Comparison of ENCODE assay signal across 8 cellular contexts in the genomic region with DNA sequence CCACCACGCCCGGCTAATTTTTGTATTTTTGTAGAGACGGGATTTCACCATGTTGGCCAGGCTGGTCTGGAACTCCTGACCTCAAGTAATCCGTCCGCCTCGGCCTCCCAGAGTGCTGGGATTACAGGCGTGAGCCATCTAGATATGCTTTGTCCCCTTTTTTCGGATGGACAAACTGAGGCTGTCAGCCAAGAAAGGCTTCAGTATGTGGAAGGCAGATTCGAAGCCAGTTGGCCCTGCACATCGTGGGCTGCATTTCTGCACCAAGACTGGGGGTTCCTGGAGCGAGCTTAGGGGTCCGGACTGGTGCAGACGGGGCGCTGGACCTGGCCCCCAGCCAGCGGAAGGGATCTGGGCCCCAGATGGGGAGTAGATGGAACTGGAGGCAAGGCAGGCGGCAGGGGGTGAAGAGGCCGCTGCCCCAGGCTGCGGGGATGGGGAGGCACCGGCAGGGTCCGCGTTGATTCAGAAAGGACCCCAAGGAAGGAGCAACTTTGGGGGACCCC. TPM values are rescaled to one million over a fixed set of nuclear protein-coding genes. Genes with fewer than 3 reads are reported as not detected.
DNase-seq lines count a peak whose midpoint lies in the region; ATAC-seq and TF ChIP-seq lines count a peak whose summit lies in the region.

No MANE protein-coding gene starts in this region.

- intact Hi-C loops in body of pancreas (cut with DNase I), result no loop called here

- H3K4me1 ChIP-seq in body of pancreas, result peaks cover 35% of the 10 kb centered on the region
- H3K4me1 ChIP-seq in muscle layer of colon (ENCODE audit: insufficient read depth, low read length), result peaks cover 14% of the 10 kb centered on the region

- TF ChIP-seq CTCF in BJ (IDR thresholded peaks at IDR 0.05; ENCODE audit: insufficient read depth, low read depth, low read length), result no peak
- TF ChIP-seq CTCF in HFF-Myc (IDR thresholded peaks at IDR 0.05; ENCODE audit: low read depth, low read length, missing control alignments), result no peak
- no peak for TF ChIP-seq CTCF in body of pancreas (IDR thresholded peaks at IDR 0.05)

- CTCF ChIA-PET in BJ (lab: Yijun Ruan, JAX), result interaction anchor here (6.5 kb wide), 1 partner anchor 11 kb away, joined by 48 read pairs; a partner anchor contains a TSS

- no peak for TF ChIP-seq POLR2A in body of pancreas (IDR thresholded peaks at IDR 0.05)

- H3K9ac ChIP-seq in muscle layer of colon (ENCODE audit: low read length), result peak overlapping the region; percentile 88

- no peaks in the 10 kb centered on the region for H3K36me3 ChIP-seq in BJ (ENCODE audit: control insufficient read depth, insufficient read depth, low read length)
- H3K36me3 ChIP-seq in body of pancreas (replicated peaks in 1 of 2; ENCODE audit: insufficient read depth in 1 of 2, low read depth in 2 of 2), result no peaks in the 10 kb centered on the region
- no peaks in the 10 kb centered on the region for H3K36me3 ChIP-seq in muscle layer of colon (ENCODE audit: insufficient read depth, low read length)

- peak overlapping the region; percentile 77 to 93 (median 88) for H3K27ac ChIP-seq in body of pancreas
- H3K27ac ChIP-seq in muscle layer of colon (ENCODE audit: low read depth, low read length), result peak overlapping the region; percentile 79

- H3K4me3 ChIP-seq in BJ (ENCODE audit: low read depth, low read length) (peak overlapping the region; percentile 63), HFF-Myc (replicated peaks; ENCODE audit: low read depth, low read length) (peak overlapping the region; percentile 56), body of pancreas (no peak overlapping the region), muscle layer of colon (ENCODE audit: low read depth in 1 of 2, low read length in 2 of 2) (peak overlapping the region; percentile 79 to 95)

- ATAC-seq in body of pancreas, result no peak

- no peaks in the 10 kb centered on the region for H3K9me3 ChIP-seq in body of pancreas
- no peaks in the 10 kb centered on the region for H3K9me3 ChIP-seq in muscle layer of colon (ENCODE audit: low read length)

- no peaks in the 10 kb centered on the region for H3K27me3 ChIP-seq in BJ (ENCODE audit: control insufficient read depth, insufficient read depth, low read length)
- H3K27me3 ChIP-seq in body of pancreas, result no peaks in the 10 kb centered on the region
- no peaks in the 10 kb centered on the region for H3K27me3 ChIP-seq in muscle layer of colon (ENCODE audit: control insufficient read depth in 1 of 2, insufficient read depth in 2 of 2, low read length in 2 of 2)

- DNase-seq in BJ (ENCODE audit: low read depth) (no peak), HFF-Myc (ENCODE audit: extremely low read depth, low read depth) (no peak), body of pancreas (no peak), dermis blood vessel endothelial cell (no peak), NCI-H526 (lab: John Stamatoyannopoulos, UW) (no peak), DMS79 treated with DMSO at 0.1 percent for 48 hours (lab: John Stamatoyannopoulos, UW) (no peak), NCI-H226 (no peak)

- 61 to 78% methylated on average over 19 to 21 of the region's 21 CpGs for WGBS in body of pancreas, 2 donors

- POLR2A ChIA-PET in BJ (lab: Charles Lee), result interaction anchor here (2.4 kb wide), 1 partner anchor 9 kb away, joined by 41 read pairs; a partner anchor contains a TSS

RNA-seq across cellular contexts. Expression of a gene that starts 9.7 kb away (rescaled TPM):
- polyA plus RNA-seq in BJ (2011; rRNA removed), result 92.0 and 124 TPM in 2 replicates
- 29.6 and 35.4 TPM in 2 replicates for polyA minus RNA-seq in BJ (2011; rRNA and poly(A)+ RNA removed)
- total RNA-seq in body of pancreas, result 100 to 1,000 TPM; 250 to 607 TPM
- 122 and 173 TPM in 2 replicates for total RNA-seq in dermis blood vessel endothelial cell

RNA-seq across cellular contexts. Expression of a gene that starts 16.8 kb away (rescaled TPM):
- polyA plus RNA-seq in BJ (2011; rRNA removed), result 0.82 and 1.5 TPM in 2 replicates
- 1.5 and 2.4 TPM in 2 replicates for polyA minus RNA-seq in BJ (2011; rRNA and poly(A)+ RNA removed)
- total RNA-seq in body of pancreas, result 1 to 10 TPM; 5.6 to 7.0 TPM
- under 0.01 and 0.17 TPM in 2 replicates for total RNA-seq in dermis blood vessel endothelial cell

RNA-seq across cellular contexts. Expression of a gene that starts 31.8 kb away (rescaled TPM):
- polyA plus RNA-seq in BJ (2011; rRNA removed), result 94.7 and 99.8 TPM in 2 replicates
- 20.3 and 29.5 TPM in 2 replicates for polyA minus RNA-seq in BJ (2011; rRNA and poly(A)+ RNA removed)
- total RNA-seq in body of pancreas, result 10 to 100 TPM; 45.7 to 94.6 TPM
- 88.5 and 185 TPM in 2 replicates for total RNA-seq in dermis blood vessel endothelial cell

RNA-seq across cellular contexts. Expression of a gene that starts 49.3 kb away (rescaled TPM):
- 30.7 and 32.2 TPM in 2 replicates for polyA plus RNA-seq in BJ (2011; rRNA removed)
- polyA minus RNA-seq in BJ (2011; rRNA and poly(A)+ RNA removed), result 58.0 and 104 TPM in 2 replicates
- 10 to 100 TPM; 22.1 to 37.6 TPM for total RNA-seq in body of pancreas
- total RNA-seq in dermis blood vessel endothelial cell, result 28.2 and 29.6 TPM in 2 replicates

Comparison
In these comparisons a context has a peak if more than half of its experiments do, and no peak if none do; other contexts are left out.
1. H3K4me3 ChIP-seq: peak in BJ (single experiment), HFF-Myc (single experiment) and muscle layer of colon (2 of 2); none in body of pancreas (0 of 2).